Comparison of ENCODE assay signal across 8 cellular contexts in genomic region chr19:50376166-50377050, GRCh38. TPM values are rescaled to one million over a fixed set of nuclear protein-coding genes. Genes with fewer than 3 reads are reported as not detected.
DNase-seq lines count a peak whose midpoint lies in the region; ATAC-seq, FAIRE-seq and TF ChIP-seq lines count a peak whose summit lies in the region.

TSS of gene NR1H2 (plus strand) at chr19:50376457. CDS start at chr19:50377606, 1,149 bp downstream.

- H3K4me2 ChIP-seq in A549 (peak within 1 kb of the TSS; percentile 73), mammary epithelial cell (ENCODE audit: insufficient read depth, low read depth, low read length) (peak within 1 kb of the TSS; percentile 76)

- peak within 1 kb of the TSS; percentile 80 for H2AFZ ChIP-seq in mammary epithelial cell (ENCODE audit: low read depth, low read length)

- no peaks in the 10 kb centered on the region for H4K20me1 ChIP-seq in mammary epithelial cell (ENCODE audit: insufficient read depth, low read length)

- H3K4me1 ChIP-seq in A549, result peaks cover 9% of the 10 kb centered on the region; the same call in 1 of the 3 replicates
- no peaks in the 10 kb centered on the region for H3K4me1 ChIP-seq in mammary epithelial cell (ENCODE audit: insufficient read depth, low read length)
- H3K4me1 ChIP-seq in small intestine (ENCODE audit: control insufficient read depth in 2 of 2, insufficient read depth in 1 of 2, low read depth in 1 of 2, low read length in 1 of 2), result no peaks in the 10 kb centered on the region

- H3K9me3 ChIP-seq in A549 (no peaks in the 10 kb centered on the region), WERI-Rb-1 (ENCODE audit: severe bottlenecking) (no peaks in the 10 kb centered on the region), mammary epithelial cell (replicated peaks; ENCODE audit: insufficient read depth, low read length) (no peaks in the 10 kb centered on the region), small intestine (ENCODE audit: control insufficient read depth, low read depth) (no peaks in the 10 kb centered on the region)

- BruUV-seq in mammary epithelial cell (replicated peaks; lab: Mats Ljungman, UMichigan), result no TSS peak

- peaks cover 39% of the 10 kb centered on the region for H3K36me3 ChIP-seq in WERI-Rb-1
- H3K36me3 ChIP-seq in mammary epithelial cell (ENCODE audit: insufficient read depth, low read length), result peaks cover 6% of the 10 kb centered on the region
- H3K36me3 ChIP-seq in small intestine (ENCODE audit: control insufficient read depth in 2 of 2, insufficient read depth in 2 of 2, low read length in 2 of 2), result peaks cover 6 to 10% of the 10 kb centered on the region in 2 donors

- WGBS in A549 (ENCODE audit: missing lambda C conversion rate), result 1% methylated on average over 49 of the region's 67 CpGs
- 5% methylated on average over 10 of the region's 67 CpGs for WGBS in mammary epithelial cell (ENCODE audit: low coverage, missing lambda C conversion rate)
- WGBS in small intestine, 3 donors, result 1% methylated on average over 55 to 67 of the region's 67 CpGs

- in situ Hi-C loops in mammary epithelial cell (cut with MboI; ENCODE audit: low sequenced_read_pairs in 2 of 2), result loop anchor here in 1 of 2 donors (5.0 kb wide), 1 partner anchor 101 kb away; the partner anchor contains the start of genes EMC10 and GARIN5A

- DNase-seq in A549 (ENCODE audit: low read depth in 1 of 2, low spot score in 1 of 2) (peak; percentile 97 to 100), NCI-H2227 (lab: John Stamatoyannopoulos, UW; ENCODE audit: unreplicated experiment) (peak; percentile 96), WERI-Rb-1 (peak; percentile 95), mammary epithelial cell (peak; percentile 92), iPS-NIHi11 (ENCODE audit: low spot score) (peak; percentile 85), small intestine (peak; percentile 97)

- H3K79me2 ChIP-seq in mammary epithelial cell (ENCODE audit: insufficient read depth, low read length), result peaks cover 11% of the 10 kb centered on the region

- FAIRE-seq in A549 (lab: Jason Lieb, UNC) (peak; percentile 93), small intestine (lab: Jason Lieb, UNC) (no peak)

- intact Hi-C loops in mammary epithelial cell (cut with micrococcal nuclease), result loop anchor here (1.0 kb wide), 1 partner anchor 100 kb away; the partner anchor contains the start of genes EMC10 and GARIN5A

- H3K9ac ChIP-seq in mammary epithelial cell (ENCODE audit: insufficient read depth, low read length), result peak within 1 kb of the TSS; percentile 85

- no peak for TF ChIP-seq EP300 in A549 (IDR thresholded peaks at IDR 0.05)

- POLR2A ChIA-PET in A549 (lab: Yijun Ruan, JAX), result interaction anchor here (0.7 to 1.1 kb wide), 4 partner anchors 8 to 135 kb away, joined by 4 to 7 read pairs (median 4); partner anchors contain the start of genes JOSD2 and POLD1

- dilution Hi-C loops in mammary epithelial cell (cut with HindIII; ENCODE audit: low sequenced_read_pairs), result no loop called here

- TF ChIP-seq POLR2A in A549 (IDR thresholded peaks at IDR 0.05; ENCODE audit: low read length), result peak; percentile 20; the same call in 1 of the 2 replicates

- H3K27me3 ChIP-seq in WERI-Rb-1 (ENCODE audit: insufficient read depth, low read depth, severe bottlenecking) (no peaks in the 10 kb centered on the region), mammary epithelial cell (ENCODE audit: insufficient read depth, low read length) (no peaks in the 10 kb centered on the region), small intestine (ENCODE audit: control insufficient read depth in 2 of 2, insufficient read depth in 2 of 2, low read length in 2 of 2) (no peaks in the 10 kb centered on the region)

- TF ChIP-seq CTCF in A549 (IDR thresholded peaks at IDR 0.05) (no peak), WERI-Rb-1 (IDR thresholded peaks at IDR 0.05; ENCODE audit: low read depth, low read length) (no peak), mammary epithelial cell (conservative IDR thresholded peaks at IDR 0.05 in 1 of 2, IDR thresholded peaks at IDR 0.05 in 1 of 2; ENCODE audit: extremely low read depth in 1 of 2, insufficient read depth in 1 of 2, low read depth in 1 of 2, low read length in 2 of 2) (no peak)

- H3K27ac ChIP-seq in A549, result peak within 1 kb of the TSS; percentile 97
- H3K27ac ChIP-seq in WERI-Rb-1, result peak within 1 kb of the TSS; percentile 93
- H3K27ac ChIP-seq in mammary epithelial cell (ENCODE audit: insufficient read depth, low read depth, low read length), result peak within 1 kb of the TSS; percentile 91
- H3K27ac ChIP-seq in small intestine (ENCODE audit: low read depth in 1 of 2, low read length in 1 of 2), result peak within 1 kb of the TSS; percentile 98 to 100

- peak within 1 kb of the TSS; percentile 79 for H3K4me3 ChIP-seq in A549
- peak within 1 kb of the TSS; percentile 96 for H3K4me3 ChIP-seq in WERI-Rb-1 (ENCODE audit: low read depth, low read length)
- peak within 1 kb of the TSS; percentile 63 to 94 (median 64) for H3K4me3 ChIP-seq in mammary epithelial cell (replicated peaks in 1 of 3; ENCODE audit: insufficient read depth in 1 of 3, low read depth in 2 of 3, low read length in 3 of 3)
- H3K4me3 ChIP-seq in small intestine (ENCODE audit: low read depth in 1 of 2, low read length in 2 of 2), result peak within 1 kb of the TSS; percentile 80 to 92

- no peak for TF ChIP-seq RAD21 in A549 (conservative IDR thresholded peaks at IDR 0.05 in 1 of 2, IDR thresholded peaks at IDR 0.05 in 1 of 2)

- CTCF ChIA-PET in A549 (lab: Yijun Ruan, JAX) (interaction anchor here (1.0 to 2.6 kb wide), 5 partner anchors 10 to 103 kb away, joined by 3 to 15 read pairs (median 6); partner anchors contain the start of gene NAPSA), mammary epithelial cell (lab: Charles Lee; ENCODE audit: low non-redundant PET) (interaction anchor here (0.6 kb wide), 1 partner anchor 731 kb away, joined by 6 read pairs; no protein-coding TSS in a partner anchor)

- ATAC-seq in A549 (peak; percentile 82 to 93), GM18868 (IDR thresholded peaks at IDR 0.05; ENCODE audit: unreplicated experiment) (peak; percentile 88), HG03135 (IDR thresholded peaks at IDR 0.05; ENCODE audit: unreplicated experiment) (peak; percentile 77)

TF ChIP-seq in A549, 52 proteins besides CTCF, POLR2A, EP300 and RAD21 (continues in another document):
- TF ChIP-seq CHD2 (IDR thresholded peaks at IDR 0.05; ENCODE audit: low read length, partially characterized antibody) (peak; percentile 17), E2F6 (IDR thresholded peaks at IDR 0.05; ENCODE audit: borderline replicate concordance, low read depth) (peak; percentile 55; the same call in 1 of the 2 replicates), MYC (IDR thresholded peaks at IDR 0.05; ENCODE audit: borderline replicate concordance, low read length) (peak; percentile 74), CHD4 (IDR thresholded peaks at IDR 0.05; ENCODE audit: borderline replicate concordance) (no peak), TFCP2L1 (CRISPR knock-in tag; IDR thresholded peaks at IDR 0.05) (peak; percentile 92; the same call in 1 of the 2 replicates), MAX (IDR thresholded peaks at IDR 0.05) (peak; percentile 93), HOXB13 (CRISPR knock-in tag; IDR thresholded peaks at IDR 0.05; ENCODE audit: low read depth) (no peak), SREBF2 (IDR thresholded peaks at IDR 0.05) (no peak), FOSB (CRISPR knock-in tag; IDR thresholded peaks at IDR 0.05) (no peak; the same call in 1 of the 2 replicates), CEBPB (IDR thresholded peaks at IDR 0.05) (peak; percentile 9 to 74; a peak in 3 of 4 replicates), USF2 (IDR thresholded peaks at IDR 0.05) (no peak), HOXB5 (CRISPR knock-in tag; IDR thresholded peaks at IDR 0.05) (peak; percentile 69; the same call in 1 of the 2 replicates), SMC3 (IDR thresholded peaks at IDR 0.05) (0 out of 3 replicates have a peak, but pooled peaks have one; percentile 14), TP53 (CRISPR knock-in tag; IDR thresholded peaks at IDR 0.05) (no peak)

RNA-seq across cellular contexts. Expression of gene NR1H2, which starts in this region (rescaled TPM):
- polyA plus RNA-seq in A549 (2011; rRNA removed), result 39.2 and 39.3 TPM in 2 replicates
- 66.5 and 83.6 TPM in 2 replicates for polyA plus RNA-seq in A549 (2012; cell fraction: cytosol; rRNA removed)
- 131 and 169 TPM in 2 replicates for polyA plus RNA-seq in A549 (2012; cell fraction: nucleus; rRNA removed)
- polyA plus RNA-seq in A549 (2017; fragmentation: RNase III; extraction: RNeasy Plus Mini Kit Qiagen cat#74134 plus additional on column Dnase treatment), result 52.5 to 69.7 TPM (median 67.0 TPM) in 3 replicates
- polyA minus RNA-seq in A549 (2011; rRNA and poly(A)+ RNA removed), result 44.5 and 46.1 TPM in 2 replicates
- 10 to 100 TPM; 53.8 to 65.5 TPM for total RNA-seq in mammary epithelial cell
- polyA plus RNA-seq in mammary epithelial cell, result 33.4 TPM
- polyA minus RNA-seq in mammary epithelial cell, result 11.7 TPM
- 10 to 100 TPM; 55.1 to 78.4 (median 70.2) TPM for polyA plus RNA-seq in small intestine

Comparison
In these comparisons a context has a peak if more than half of its experiments do, and no peak if none do; other contexts are left out.
1. Peak in every context shown above with its lines: DNase-seq, ATAC-seq, H3K4me3 ChIP-seq and H3K27ac ChIP-seq.